ENCODE assay signal across 8 cellular contexts in the genomic region with DNA sequence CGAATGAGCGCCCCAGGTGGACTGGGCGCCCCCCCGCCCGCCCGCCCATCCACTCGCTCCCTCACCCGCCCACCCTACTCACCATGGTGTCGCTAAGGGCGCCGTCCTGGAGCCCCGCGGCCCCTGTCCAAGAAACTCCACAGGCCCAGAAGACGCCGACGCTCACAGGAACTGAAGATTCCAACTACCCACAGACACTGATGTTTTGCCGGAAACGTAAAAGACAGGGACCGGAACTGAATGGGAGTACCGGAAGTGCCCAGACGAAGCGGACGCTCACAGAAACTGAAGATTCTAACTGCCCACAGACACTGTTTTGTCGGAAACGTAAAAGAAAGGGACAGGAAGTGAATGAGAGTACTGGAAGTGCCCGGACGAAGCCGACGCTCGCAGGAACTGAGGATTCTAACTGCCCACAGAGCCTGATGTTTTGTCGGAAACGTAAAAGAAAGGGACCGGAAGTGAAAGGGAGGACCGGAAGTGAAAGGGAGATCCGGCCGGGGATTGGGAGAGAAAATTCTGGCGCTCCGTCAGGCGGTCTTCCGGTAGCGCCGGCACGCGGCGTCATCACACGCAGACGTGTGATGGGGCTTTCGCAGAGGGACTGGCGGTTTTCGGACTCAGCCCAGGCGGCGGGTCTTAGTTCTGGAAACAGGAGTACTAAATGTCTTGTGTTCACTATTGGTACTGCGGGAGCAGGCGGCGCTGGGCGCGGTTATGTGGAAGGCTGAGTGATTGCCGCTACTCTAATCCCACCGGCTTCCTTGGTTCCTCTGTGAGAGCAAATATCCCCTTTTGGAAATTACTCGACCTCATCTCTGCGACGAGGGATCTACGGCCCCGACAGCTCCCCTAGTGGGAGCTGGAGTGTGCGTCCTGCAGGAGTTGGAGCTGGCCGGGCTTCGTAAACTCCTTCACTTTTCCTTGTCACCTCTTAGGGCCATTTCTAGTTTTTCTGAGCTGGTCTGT. TPM values are rescaled to one million over a fixed set of nuclear protein-coding genes. Genes with fewer than 3 reads are reported as not detected.
A peak's percentile ranks its signal among the peaks of the same experiment; 100 is the strongest.
DNase-seq lines count a peak whose midpoint lies in the region; ATAC-seq and TF ChIP-seq lines count a peak whose summit lies in the region.

A gene (minus strand): TSS at position 173 of the 969 bp plus-strand sequence. CDS start 88 bp downstream, at position 85.

- H3K27ac ChIP-seq in thymus (ENCODE audit: low read depth), result peak within 1 kb of the TSS; percentile 98

- peak; percentile 92 for DNase-seq in GM12864 (ENCODE audit: low read depth)
- DNase-seq in NCI-H1092 treated with DMSO at 0.1 percent for 48 hours (lab: John Stamatoyannopoulos, UW), result peak; percentile 99
- DNase-seq in SKM-1 (lab: John Stamatoyannopoulos, UW; ENCODE audit: unreplicated experiment), result peak; percentile 97
- DNase-seq in activated naive CD4-positive, alpha-beta T cell treated with anti-CD3 and anti-CD28 coated beads, Interleukin-2, amount 50 U/mL, for 72 hours (ENCODE audit: low spot score in 2 of 2), result peak; percentile 80 to 91
- peak; percentile 95 for DNase-seq in glomerular visceral epithelial cell (ENCODE audit: extremely low spot score)
- peak; percentile 95 for DNase-seq in osteocyte (ENCODE audit: extremely low spot score, unreplicated experiment)

- no peaks in the 10 kb centered on the region for H3K27me3 Mint-ChIP-seq in osteocyte (ENCODE audit: unreplicated experiment)

- peaks cover 17% of the 10 kb centered on the region for H3K4me1 ChIP-seq in thymus (ENCODE audit: control insufficient read depth, insufficient read depth, low read length)

- H3K9me3 Mint-ChIP-seq in activated naive CD4-positive, alpha-beta T cell treated with anti-CD3 and anti-CD28 coated beads, Interleukin-2, amount 50 U/mL, for 72 hours, result no peaks in the 10 kb centered on the region
- no peaks in the 10 kb centered on the region for H3K9me3 Mint-ChIP-seq in osteocyte (ENCODE audit: unreplicated experiment)

- peaks cover 11 to 17% of the 10 kb centered on the region in 2 donors for H3K36me3 Mint-ChIP-seq in activated naive CD4-positive, alpha-beta T cell treated with anti-CD3 and anti-CD28 coated beads, Interleukin-2, amount 50 U/mL, for 72 hours
- H3K36me3 Mint-ChIP-seq in osteocyte (ENCODE audit: unreplicated experiment), result peaks cover 8% of the 10 kb centered on the region

- ATAC-seq in HG02623 (IDR thresholded peaks at IDR 0.05; ENCODE audit: unreplicated experiment), result peak; percentile 72
- peak; percentile 90 to 91 for ATAC-seq in activated naive CD4-positive, alpha-beta T cell treated with anti-CD3 and anti-CD28 coated beads, Interleukin-2, amount 50 U/mL, for 72 hours

- peaks cover 35% of the 10 kb centered on the region for H3K4me1 Mint-ChIP-seq in osteocyte (ENCODE audit: unreplicated experiment)

- under 1% methylated on average over 67 of the region's 67 CpGs for WGBS in thymus

- peak within 1 kb of the TSS; percentile 84 for H3K4me3 Mint-ChIP-seq in osteocyte (ENCODE audit: unreplicated experiment)

- no peaks in the 10 kb centered on the region for H3K27me3 ChIP-seq in thymus (ENCODE audit: control insufficient read depth, insufficient read depth)

- peak within 1 kb of the TSS; percentile 96 to 100 for H3K27ac Mint-ChIP-seq in activated naive CD4-positive, alpha-beta T cell treated with anti-CD3 and anti-CD28 coated beads, Interleukin-2, amount 50 U/mL, for 72 hours
- H3K27ac Mint-ChIP-seq in osteocyte (ENCODE audit: unreplicated experiment), result peak within 1 kb of the TSS; percentile 100

- H3K9me3 ChIP-seq in thymus (ENCODE audit: control insufficient read depth), result no peaks in the 10 kb centered on the region

- peaks cover 18% of the 10 kb centered on the region for H3K36me3 ChIP-seq in thymus (ENCODE audit: control insufficient read depth, insufficient read depth)

- H3K4me3 ChIP-seq in GM12864 (ENCODE audit: low read depth, low read length), result peak within 1 kb of the TSS; percentile 89
- peak within 1 kb of the TSS; percentile 95 for H3K4me3 ChIP-seq in thymus (ENCODE audit: low read length)

- TF ChIP-seq CTCF in GM12864 (IDR thresholded peaks at IDR 0.05; ENCODE audit: low read depth, low read length, missing control alignments), result peak; percentile 93
- peak; percentile 89 for TF ChIP-seq CTCF in osteocyte (IDR thresholded peaks at IDR 0.05)

RNA-seq across cellular contexts. Expression of the gene that starts here (rescaled TPM):
- 10 to 100 TPM; 69.9 to 84.0 TPM for total RNA-seq in activated naive CD4-positive, alpha-beta T cell treated with anti-CD3 and anti-CD28 coated beads, Interleukin-2, amount 50 U/mL, for 72 hours
- total RNA-seq in osteocyte, result 42.2 and 42.6 TPM in 2 replicates
- polyA plus RNA-seq in thymus, result 34.8 TPM

Comparison
In these comparisons a context has a peak if more than half of its experiments do, and no peak if none do; other contexts are left out.
1. Peak in every context shown above with its lines: DNase-seq, ATAC-seq, H3K4me3 ChIP-seq and H3K27ac ChIP-seq.